ENCODE assay signal across 6 cellular contexts in genomic region chr20:24858500-24858899, GRCh38.
DNase-seq lines count a peak whose midpoint lies in the region; ATAC-seq and TF ChIP-seq lines count a peak whose summit lies in the region.
"Not testable (repeated sequence)": the region's sequence is repeated elsewhere in the genome, so short reads cannot be mapped to it uniquely, and the experiment has no call there.

No MANE protein-coding gene starts in this region.

- not testable (repeated sequence) for H3K36me3 ChIP-seq in DND-41 (ENCODE audit: insufficient read depth, low read length); Loucy (ENCODE audit: insufficient read depth, low read length)

- H3K4me3 Mint-ChIP-seq in T-helper 17 cell: peak overlapping the region; percentile 16
- H3K4me3 Mint-ChIP-seq in activated CD4-positive, alpha-beta memory T cell treated with anti-CD3 and anti-CD28 coated beads, Interleukin-2, amount 10 ng/mL, durations not matched to agents 7 days and 5 days; activated naive CD4-positive, alpha-beta T cell treated with anti-CD3 and anti-CD28 coated beads, Interleukin-2, amount 10 ng/mL, durations not matched to agents 7 days and 5 days: not testable (repeated sequence)
- peak overlapping the region in 7 of 10 donors; percentile 6 to 57 (median 30) for H3K4me3 Mint-ChIP-seq in naive thymus-derived CD8-positive, alpha-beta T cell

- H3K9me3 ChIP-seq in DND-41 (ENCODE audit: insufficient read depth, low read length, severe bottlenecking): peaks cover 55% of the 10 kb centered on the region
- H3K9me3 ChIP-seq in Loucy (ENCODE audit: insufficient read depth, low read depth, low read length); T-helper 17 cell (ENCODE audit: control insufficient read depth, low read length, poor library complexity, severe bottlenecking): not testable (repeated sequence)

- not testable (repeated sequence) for H3K27me3 Mint-ChIP-seq in T-helper 17 cell; activated CD4-positive, alpha-beta memory T cell treated with anti-CD3 and anti-CD28 coated beads, Interleukin-2, amount 10 ng/mL, durations not matched to agents 7 days and 5 days
- peaks cover 35% of the 10 kb centered on the region for H3K27me3 Mint-ChIP-seq in activated naive CD4-positive, alpha-beta T cell treated with anti-CD3 and anti-CD28 coated beads, Interleukin-2, amount 10 ng/mL, durations not matched to agents 7 days and 5 days
- peaks cover 0 to 11% (median 5%) of the 10 kb centered on the region in 5 donors for H3K27me3 Mint-ChIP-seq in naive thymus-derived CD8-positive, alpha-beta T cell

- H2AFZ ChIP-seq in DND-41 (ENCODE audit: low read depth, low read length); Loucy (ENCODE audit: low read length): not testable (repeated sequence)

- POLR2A ChIA-PET in activated CD4-positive, alpha-beta memory T cell treated with anti-CD3 and anti-CD28 coated beads, Interleukin-2, amount 10 ng/mL, durations not matched to agents 7 days and 5 days (lab: Charles Lee); naive thymus-derived CD8-positive, alpha-beta T cell (lab: Charles Lee): not testable (repeated sequence)

- not testable (repeated sequence) for TF ChIP-seq CTCF in DND-41 (IDR thresholded peaks at IDR 0.05; ENCODE audit: borderline replicate concordance, extremely low read depth, low read length, poor library complexity, severe bottlenecking); Loucy (conservative IDR thresholded peaks at IDR 0.05; ENCODE audit: low read length)

- H3K27me3 ChIP-seq in DND-41 (ENCODE audit: insufficient read depth, low read length, poor library complexity): not testable (repeated sequence)
- peaks cover 12% of the 10 kb centered on the region for H3K27me3 ChIP-seq in Loucy (ENCODE audit: insufficient read depth, low read length, poor library complexity, severe bottlenecking)

- H3F3A ChIP-seq in Loucy (ENCODE audit: low read depth): not testable (repeated sequence)

- H3K4me3 ChIP-seq in DND-41 (ENCODE audit: low read depth in 1 of 2, low read length in 2 of 2): not testable (repeated sequence)
- H3K4me3 ChIP-seq in Loucy (ENCODE audit: low read length, poor library complexity, severe bottlenecking): peak overlapping the region; percentile 16

- H4K20me1 ChIP-seq in DND-41 (ENCODE audit: insufficient read depth, low read length); Loucy (ENCODE audit: insufficient read depth, low read length, poor library complexity, severe bottlenecking): not testable (repeated sequence)

- not testable (repeated sequence) for H3K9ac ChIP-seq in DND-41 (ENCODE audit: low read depth, low read length); Loucy (ENCODE audit: low read depth, low read length, poor library complexity, severe bottlenecking)

- ATAC-seq in DND-41 (ENCODE audit: insufficient read depth, low read depth): peak; percentile 91
- ATAC-seq in T-helper 17 cell: peak; percentile 44
- ATAC-seq in naive thymus-derived CD8-positive, alpha-beta T cell: peak in 1 of 2 donors; percentile 43

- not testable (repeated sequence) for H3K79me2 ChIP-seq in DND-41 (ENCODE audit: insufficient read depth, low read length); Loucy (ENCODE audit: insufficient read depth, low read length)

- CTCF ChIA-PET in activated CD4-positive, alpha-beta memory T cell treated with anti-CD3 and anti-CD28 coated beads, Interleukin-2, amount 10 ng/mL, durations not matched to agents 7 days and 5 days (lab: Charles Lee); activated naive CD4-positive, alpha-beta T cell treated with anti-CD3 and anti-CD28 coated beads, Interleukin-2, amount 10 ng/mL, durations not matched to agents 7 days and 5 days (lab: Charles Lee): not testable (repeated sequence)

- DNase-seq in DND-41: peak; percentile 73
- not testable (repeated sequence) for DNase-seq in T-helper 17 cell
- DNase-seq in activated CD4-positive, alpha-beta memory T cell treated with anti-CD3 and anti-CD28 coated beads, Interleukin-2, amount 10 ng/mL, durations not matched to agents 7 days and 5 days: peak; percentile 21
- peak; percentile 29 for DNase-seq in activated naive CD4-positive, alpha-beta T cell treated with anti-CD3 and anti-CD28 coated beads, Interleukin-2, amount 10 ng/mL, durations not matched to agents 7 days and 5 days
- peak in 4 of 10 donors; percentile 2 to 31 (median 13) for DNase-seq in naive thymus-derived CD8-positive, alpha-beta T cell

- not testable (repeated sequence) for H3K4me2 ChIP-seq in DND-41 (ENCODE audit: insufficient read depth, low read length)
- H3K4me2 ChIP-seq in Loucy (ENCODE audit: low read depth, low read length, poor library complexity, severe bottlenecking): peak overlapping the region; percentile 41

- peak overlapping the region; percentile 47 for H3K27ac ChIP-seq in DND-41 (ENCODE audit: low read length)

- not testable (repeated sequence) for H3K4me1 Mint-ChIP-seq in T-helper 17 cell
- peaks cover 26% of the 10 kb centered on the region for H3K4me1 Mint-ChIP-seq in activated CD4-positive, alpha-beta memory T cell treated with anti-CD3 and anti-CD28 coated beads, Interleukin-2, amount 10 ng/mL, durations not matched to agents 7 days and 5 days
- peaks cover 29% of the 10 kb centered on the region for H3K4me1 Mint-ChIP-seq in activated naive CD4-positive, alpha-beta T cell treated with anti-CD3 and anti-CD28 coated beads, Interleukin-2, amount 10 ng/mL, durations not matched to agents 7 days and 5 days
- H3K4me1 Mint-ChIP-seq in naive thymus-derived CD8-positive, alpha-beta T cell: peaks cover 6 to 42% (median 19%) of the 10 kb centered on the region in 4 donors

- H3K36me3 Mint-ChIP-seq in T-helper 17 cell (ENCODE audit: low read depth); activated CD4-positive, alpha-beta memory T cell treated with anti-CD3 and anti-CD28 coated beads, Interleukin-2, amount 10 ng/mL, durations not matched to agents 7 days and 5 days (ENCODE audit: low read depth); activated naive CD4-positive, alpha-beta T cell treated with anti-CD3 and anti-CD28 coated beads, Interleukin-2, amount 10 ng/mL, durations not matched to agents 7 days and 5 days: not testable (repeated sequence)
- H3K36me3 Mint-ChIP-seq in naive thymus-derived CD8-positive, alpha-beta T cell: peaks cover 0 to 16% (median 0%) of the 10 kb centered on the region in 3 donors

- H3K9me3 Mint-ChIP-seq in activated CD4-positive, alpha-beta memory T cell treated with anti-CD3 and anti-CD28 coated beads, Interleukin-2, amount 10 ng/mL, durations not matched to agents 7 days and 5 days: peaks cover 14% of the 10 kb centered on the region
- H3K9me3 Mint-ChIP-seq in activated naive CD4-positive, alpha-beta T cell treated with anti-CD3 and anti-CD28 coated beads, Interleukin-2, amount 10 ng/mL, durations not matched to agents 7 days and 5 days: peaks cover 29% of the 10 kb centered on the region
- H3K9me3 Mint-ChIP-seq in naive thymus-derived CD8-positive, alpha-beta T cell: peaks cover 0 to 45% (median 13%) of the 10 kb centered on the region in 9 donors

- H3K27ac Mint-ChIP-seq in T-helper 17 cell; activated CD4-positive, alpha-beta memory T cell treated with anti-CD3 and anti-CD28 coated beads, Interleukin-2, amount 10 ng/mL, durations not matched to agents 7 days and 5 days: not testable (repeated sequence)
- peak overlapping the region; percentile 78 for H3K27ac Mint-ChIP-seq in activated naive CD4-positive, alpha-beta T cell treated with anti-CD3 and anti-CD28 coated beads, Interleukin-2, amount 10 ng/mL, durations not matched to agents 7 days and 5 days
- peak overlapping the region in 3 of 10 donors; percentile 2 to 40 (median 20) for H3K27ac Mint-ChIP-seq in naive thymus-derived CD8-positive, alpha-beta T cell

- H3K9me2 ChIP-seq in Loucy (replicated peaks; ENCODE audit: low read depth, low read length): not testable (repeated sequence)

- H3K4me1 ChIP-seq in DND-41 (ENCODE audit: insufficient read depth, low read length) (peaks cover 22% of the 10 kb centered on the region), Loucy (ENCODE audit: insufficient read depth, low read length, poor library complexity, severe bottlenecking) (peaks cover 32% of the 10 kb centered on the region)
